ENCODE assay signal across 11 cellular contexts in genomic region chr17:9554715-9555114, GRCh38. TPM values are rescaled to one million over a fixed set of nuclear protein-coding genes. Genes with fewer than 3 reads are reported as not detected.
A peak's percentile ranks its signal among the peaks of the same experiment; 100 is the strongest.
DNase-seq lines count a peak whose midpoint lies in the region; ATAC-seq, FAIRE-seq and TF ChIP-seq lines count a peak whose summit lies in the region.
"Not testable (repeated sequence)": the region's sequence is repeated elsewhere in the genome, so short reads cannot be mapped to it uniquely, and the experiment has no call there.
"Had no signal": no experiment of that assay in that cellular context is flagged by ENCODE, and none has a peak within 500 bp of the region (broad histone marks: within the 10 kb centered on the region; RNA-seq: fewer than 3 reads in every experiment).

No MANE protein-coding gene starts in this region.

- H3K79me2 ChIP-seq in endothelial cell of umbilical vein (ENCODE audit: control insufficient read depth, insufficient read depth, low read length): not testable (repeated sequence)

- POLR2A ChIA-PET in endothelial cell of umbilical vein (lab: Charles Lee): not testable (repeated sequence)

- H3K9me3 ChIP-seq in CD4-positive, CD25-positive, alpha-beta regulatory T cell (ENCODE audit: control insufficient read depth in 2 of 2, low read length in 2 of 2); SJSA1 (replicated peaks); endothelial cell of umbilical vein (replicated peaks; ENCODE audit: control insufficient read depth, insufficient read depth, low read length); liver (ENCODE audit: control insufficient read depth in 4 of 4, low read length in 3 of 4): not testable (repeated sequence)

- not testable (repeated sequence) for H3K4me2 ChIP-seq in endothelial cell of umbilical vein (ENCODE audit: insufficient read depth, low read length)

- H3K36me3 ChIP-seq in CD4-positive, CD25-positive, alpha-beta regulatory T cell (ENCODE audit: control insufficient read depth, insufficient read depth, low read length): peaks cover 16% of the 10 kb centered on the region
- not testable (repeated sequence) for H3K36me3 ChIP-seq in SJSA1; endothelial cell of umbilical vein (ENCODE audit: control insufficient read depth in 2 of 2, extremely low read depth in 1 of 2, insufficient read depth in 2 of 2, low read length in 2 of 2); liver (ENCODE audit: control insufficient read depth in 4 of 4, insufficient read depth in 3 of 4, low read depth in 1 of 4, low read length in 3 of 4)

- not testable (repeated sequence) for H3K27ac Mint-ChIP-seq in CD4-positive, CD25-positive, alpha-beta regulatory T cell

- not testable (repeated sequence) for H3K27ac ChIP-seq in CD4-positive, CD25-positive, alpha-beta regulatory T cell (ENCODE audit: insufficient read depth, low read length, poor library complexity, severe bottlenecking); SJSA1; endothelial cell of umbilical vein (ENCODE audit: insufficient read depth, low read depth, low read length); liver (ENCODE audit: low read depth in 1 of 2, low read length in 2 of 2)

- H3K27me3 ChIP-seq in CD4-positive, CD25-positive, alpha-beta regulatory T cell (ENCODE audit: control insufficient read depth, insufficient read depth, low read length); SJSA1 (replicated peaks); endothelial cell of umbilical vein (ENCODE audit: control insufficient read depth in 2 of 2, insufficient read depth in 2 of 2, low read length in 2 of 2); liver (ENCODE audit: control insufficient read depth in 4 of 4, insufficient read depth in 4 of 4, low read length in 3 of 4): not testable (repeated sequence)

- H3K4me1 Mint-ChIP-seq in CD4-positive, CD25-positive, alpha-beta regulatory T cell: peaks cover 3 to 10% (median 5%) of the 10 kb centered on the region in 4 donors

- not testable (repeated sequence) for BruUV-seq in endothelial cell of umbilical vein (replicated peaks; lab: Mats Ljungman, UMichigan)

- CTCF ChIA-PET in endothelial cell of umbilical vein (lab: Charles Lee): interaction anchor here (0.6 to 3.8 kb wide), 18 partner anchors 10 to 769 kb away, joined by 3 to 31 read pairs (median 4); partner anchors contain the start of genes CFAP52 and STX8

- H3K36me3 Mint-ChIP-seq in CD4-positive, CD25-positive, alpha-beta regulatory T cell: peaks cover 13% of the 10 kb centered on the region

- peak; percentile 40 to 57 for TF ChIP-seq RAD21 in liver (IDR thresholded peaks at IDR 0.05)

- peak in 2 of 3 donors; percentile 39 to 65 for DNase-seq in CD4-positive, CD25-positive, alpha-beta regulatory T cell
- DNase-seq in H4 (ENCODE audit: low spot score) (peak; percentile 21), NCI-H146 (lab: John Stamatoyannopoulos, UW) (peak; percentile 74), SJSA1 (ENCODE audit: low read depth in 1 of 2, low spot score in 2 of 2) (peak; percentile 25 to 55), endothelial cell of umbilical vein (ENCODE audit: low read depth, low spot score) (peak; percentile 43)
- DNase-seq in activated T-cell treated with anti-CD3 and anti-CD28 coated beads, Interleukin-2, amount 50 U/mL, for 48 hours: peak; percentile 64 to 68
- peak; percentile 53 for DNase-seq in stimulated activated CD4-positive, alpha-beta T cell treated with anti-CD3 and anti-CD28 coated beads, Interleukin-4, amount 100 ng/mL, for 24 hours

- H4K20me1 ChIP-seq in endothelial cell of umbilical vein (replicated peaks; ENCODE audit: control insufficient read depth, extremely low read depth, insufficient read depth, low read length): not testable (repeated sequence)

- not testable (repeated sequence) for H3K4me1 ChIP-seq in CD4-positive, CD25-positive, alpha-beta regulatory T cell (ENCODE audit: control insufficient read depth, insufficient read depth, low read length, poor library complexity, severe bottlenecking); endothelial cell of umbilical vein (ENCODE audit: control insufficient read depth, extremely low read depth, insufficient read depth, low read length); liver (ENCODE audit: control insufficient read depth in 4 of 4, insufficient read depth in 4 of 4, low read length in 3 of 4)
- H3K4me1 ChIP-seq in SJSA1 (replicated peaks): peaks cover 14% of the 10 kb centered on the region

- TF ChIP-seq POLR2A in endothelial cell of umbilical vein (IDR thresholded peaks at IDR 0.05; ENCODE audit: low read depth, low read length): not testable (repeated sequence)

- ATAC-seq in CD4-positive, CD25-positive, alpha-beta regulatory T cell (ENCODE audit: low read depth in 2 of 2): not testable (repeated sequence)

- not testable (repeated sequence) for H3K9me3 Mint-ChIP-seq in CD4-positive, CD25-positive, alpha-beta regulatory T cell

- not testable (repeated sequence) for H3K4me3 Mint-ChIP-seq in CD4-positive, CD25-positive, alpha-beta regulatory T cell

- H3K4me3 ChIP-seq in CD4-positive, CD25-positive, alpha-beta regulatory T cell (ENCODE audit: low read depth, low read length); SJSA1; endothelial cell of umbilical vein (replicated peaks in 1 of 3; ENCODE audit: insufficient read depth in 1 of 3, low read depth in 1 of 3, low read length in 3 of 3); liver (ENCODE audit: low read depth in 1 of 3, low read length in 3 of 3): not testable (repeated sequence)

- not testable (repeated sequence) for H3K27me3 Mint-ChIP-seq in CD4-positive, CD25-positive, alpha-beta regulatory T cell

- TF ChIP-seq CTCF in endothelial cell of umbilical vein (IDR thresholded peaks at IDR 0.05; ENCODE audit: extremely low read depth in 1 of 2, insufficient read depth in 1 of 2, low read depth in 1 of 2, low read length in 2 of 2) (peak; percentile 13 to 33), liver (IDR thresholded peaks at IDR 0.05; ENCODE audit: low read depth, low read length, missing input control) (peak; percentile 28)

- not testable (repeated sequence) for H2AFZ ChIP-seq in endothelial cell of umbilical vein (ENCODE audit: low read depth, low read length)

- dilution Hi-C loops in endothelial cell of umbilical vein (cut with MboI; ENCODE audit: extremely low pct_ligation_motif_present, low sequenced_read_pairs): not testable (repeated sequence)

- not testable (repeated sequence) for H3K9me1 ChIP-seq in endothelial cell of umbilical vein (replicated peaks; ENCODE audit: control insufficient read depth, extremely low read depth, insufficient read depth, low read length)

- not testable (repeated sequence) for H3K9ac ChIP-seq in endothelial cell of umbilical vein (replicated peaks; ENCODE audit: extremely low read depth, insufficient read depth, low read length); liver (ENCODE audit: low read depth in 1 of 2, low read length in 2 of 2)

- WGBS in liver: 78% methylated on average over 6 of the region's 6 CpGs

- intact Hi-C loops in endothelial cell of umbilical vein (cut with micrococcal nuclease): loop anchor here (10.0 kb wide), 1 partner anchor 560 kb away; no protein-coding TSS in a partner anchor

- peak; percentile 28 for FAIRE-seq in endothelial cell of umbilical vein (lab: Jason Lieb, UNC)

RNA-seq across cellular contexts. Expression of gene STX8, which starts 20.9 kb away (rescaled TPM):
- 83.7 TPM for total RNA-seq in CD4-positive, CD25-positive, alpha-beta regulatory T cell
- polyA plus RNA-seq in CD4-positive, CD25-positive, alpha-beta regulatory T cell: 100 to 1,000 TPM; 157 to 214 (median 189) TPM
- total RNA-seq in H4 (2014; rRNA removed; shearing (Covaris generic)): 69.9 and 103 TPM in 2 replicates
- total RNA-seq in SJSA1 (2014; rRNA removed; shearing (Covaris generic)): 89.0 and 109 TPM in 2 replicates
- total RNA-seq in endothelial cell of umbilical vein (67.3 and 68.0 TPM in 2 replicates), liver (10 to 100 TPM; 26.6 to 30.8 TPM)
- polyA plus RNA-seq in endothelial cell of umbilical vein (21.6 and 25.9 TPM in 2 replicates), liver (10 to 100 TPM; 14.7 to 39.5 TPM)
- 55.1 TPM in 2 replicates for polyA plus RNA-seq in endothelial cell of umbilical vein (2011; cell fraction: cytosol; rRNA removed)
- 38.1 and 38.3 TPM in 2 replicates for polyA plus RNA-seq in endothelial cell of umbilical vein (2011; cell fraction: nucleus; rRNA removed)
- 114 and 139 TPM in 2 replicates for polyA plus RNA-seq in endothelial cell of umbilical vein (2012)
- 31.7 and 36.5 TPM in 2 replicates for polyA minus RNA-seq in endothelial cell of umbilical vein
- 8.4 TPM for polyA minus RNA-seq in endothelial cell of umbilical vein (2011; cell fraction: cytosol; rRNA and poly(A)+ RNA removed)
- polyA minus RNA-seq in endothelial cell of umbilical vein (2011; cell fraction: nucleus; rRNA and poly(A)+ RNA removed): 40.1 and 40.5 TPM in 2 replicates

RNA-seq across cellular contexts. Expression of gene CFAP52, which starts 21.7 kb away (rescaled TPM):
- total RNA-seq in CD4-positive, CD25-positive, alpha-beta regulatory T cell: not detected
- not detected for polyA plus RNA-seq in CD4-positive, CD25-positive, alpha-beta regulatory T cell
- not detected in 2 replicates for total RNA-seq in H4 (2014; rRNA removed; shearing (Covaris generic))
- not detected in 2 replicates for total RNA-seq in SJSA1 (2014; rRNA removed; shearing (Covaris generic))
- total RNA-seq in endothelial cell of umbilical vein: not detected in 2 replicates
- polyA plus RNA-seq in endothelial cell of umbilical vein: not detected in 2 replicates
- not detected in 2 replicates for polyA plus RNA-seq in endothelial cell of umbilical vein (2011; cell fraction: cytosol; rRNA removed)
- polyA plus RNA-seq in endothelial cell of umbilical vein (2011; cell fraction: nucleus; rRNA removed): not detected in 2 replicates
- not detected in 2 replicates for polyA plus RNA-seq in endothelial cell of umbilical vein (2012)
- not detected in 2 replicates for polyA minus RNA-seq in endothelial cell of umbilical vein
- polyA minus RNA-seq in endothelial cell of umbilical vein (2011; cell fraction: cytosol; rRNA and poly(A)+ RNA removed): not detected
- polyA minus RNA-seq in endothelial cell of umbilical vein (2011; cell fraction: nucleus; rRNA and poly(A)+ RNA removed): not detected in 2 replicates
- total RNA-seq in liver: under 1 TPM in 1 of 2 donors, not detected in 1; 0.33 TPM
- polyA plus RNA-seq in liver: not detected
- total RNA-seq: ascending aorta; skeletal muscle tissue; T-helper 1 cell treated with Interleukin-12 subunit alpha and Interleukin-12 subunit beta and Interleukin-4 antibody, amounts not matched to agents 30 ng/mL and 1 ng/mL, for 36 hours had no signal

Comparison
In these comparisons a context has a peak if more than half of its experiments do, and no peak if none do; other contexts are left out.
1. DNase-seq: peak in every context shown above with its lines; median percentile 74 in NCI-H146; 66 in activated T-cell treated with anti-CD3 and anti-CD28 coated beads, Interleukin-2, amount 50 U/mL, for 48 hours; 53 in stimulated activated CD4-positive, alpha-beta T cell treated with anti-CD3 and anti-CD28 coated beads, Interleukin-4, amount 100 ng/mL, for 24 hours; 52 in CD4-positive, CD25-positive, alpha-beta regulatory T cell; 43 in endothelial cell of umbilical vein; 40 in SJSA1; 21 in H4.